Comparison of ENCODE assay signal across 8 cellular contexts in the genomic region with DNA sequence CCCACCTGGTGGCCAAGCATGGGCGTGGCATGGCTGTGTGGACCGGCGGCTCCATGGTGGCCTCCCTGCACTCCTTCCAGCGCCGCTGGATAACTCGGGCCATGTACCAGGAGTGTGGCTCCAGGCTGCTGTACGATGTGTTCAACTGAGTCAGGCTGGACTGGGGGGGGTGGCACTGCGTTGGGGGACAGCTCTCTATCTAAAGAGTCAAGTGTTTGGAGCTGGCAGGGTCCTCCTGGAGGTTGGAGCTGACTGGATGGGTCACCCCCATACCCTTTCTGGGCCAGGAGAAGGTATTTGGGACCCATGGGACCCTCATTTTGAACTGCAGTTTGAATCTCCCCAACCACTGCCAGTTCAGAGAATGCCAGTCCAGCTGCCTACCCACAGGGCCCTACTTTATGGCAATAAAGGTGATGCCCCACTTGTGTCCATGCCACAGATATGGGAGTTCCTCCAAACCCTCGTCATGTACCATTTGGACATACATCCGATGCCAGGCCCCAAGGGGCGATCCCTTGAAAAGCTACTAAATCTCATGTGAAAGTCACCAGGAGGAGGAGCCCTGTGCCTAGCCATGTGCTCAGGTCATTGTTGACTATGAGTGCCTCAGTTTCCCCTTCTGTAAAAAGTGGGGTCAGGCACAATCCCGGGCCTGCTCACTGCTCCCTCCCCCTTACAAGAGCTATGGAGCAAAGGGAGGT. TPM values are rescaled to one million over a fixed set of nuclear protein-coding genes. Genes with fewer than 3 reads are reported as not detected.
A peak's percentile ranks its signal among the peaks of the same experiment; 100 is the strongest.
DNase-seq lines count a peak whose midpoint lies in the region; ATAC-seq, FAIRE-seq and TF ChIP-seq lines count a peak whose summit lies in the region.

No MANE protein-coding gene starts in this region.

- FAIRE-seq in small intestine (lab: Jason Lieb, UNC) = no peak

- peaks cover 3% of the 10 kb centered on the region for H3K79me2 ChIP-seq in osteoblast (ENCODE audit: insufficient read depth, low read length)

- WGBS in small intestine, 3 donors = 29 to 43% (median 31%) methylated on average over 12 of the region's 12 CpGs

- H3K4me2 ChIP-seq in osteoblast (ENCODE audit: insufficient read depth, low read length) = peak overlapping the region; percentile 93

- H3K4me1 ChIP-seq in osteoblast (ENCODE audit: insufficient read depth, low read length) = peaks cover 27% of the 10 kb centered on the region
- H3K4me1 ChIP-seq in small intestine (ENCODE audit: control insufficient read depth in 2 of 2, insufficient read depth in 1 of 2, low read depth in 1 of 2, low read length in 1 of 2) = no peaks in the 10 kb centered on the region

- H3K36me3 ChIP-seq in osteoblast (ENCODE audit: insufficient read depth, low read length) (peaks cover 20% of the 10 kb centered on the region), small intestine (ENCODE audit: control insufficient read depth in 2 of 2, insufficient read depth in 2 of 2, low read length in 2 of 2) (peaks cover 0 to 5% of the 10 kb centered on the region in 2 donors)

- no peaks in the 10 kb centered on the region for H3K9me3 Mint-ChIP-seq in type B pancreatic cell

- H3K4me3 Mint-ChIP-seq in type B pancreatic cell = peak overlapping the region; percentile 58

- peak; percentile 86 for DNase-seq in activated CD4-positive, alpha-beta T cell treated with anti-CD3 and anti-CD28 coated beads for 48 hours
- DNase-seq in osteoblast (ENCODE audit: insufficient read length, low spot score, missing footprints) (peak; percentile 76), type B pancreatic cell (ENCODE audit: extremely low spot score, unreplicated experiment) (peak; percentile 91), small intestine (no peak), NCI-H1092 treated with DMSO at 0.1 percent for 48 hours (lab: John Stamatoyannopoulos, UW) (no peak)

- H3K27ac ChIP-seq in osteoblast (ENCODE audit: low read depth, low read length) (no peak overlapping the region), small intestine (ENCODE audit: low read depth in 1 of 2, low read length in 1 of 2) (peak overlapping the region in 1 of 2 donors; percentile 3)

- H3K27ac Mint-ChIP-seq in type B pancreatic cell = no peak overlapping the region

- peak; percentile 71 for TF ChIP-seq CTCF in osteoblast (IDR thresholded peaks at IDR 0.05; ENCODE audit: extremely low read depth, low read depth, low read length)
- TF ChIP-seq CTCF in type B pancreatic cell (conservative IDR thresholded peaks at IDR 0.05) = peak; percentile 94

- H3K4me3 ChIP-seq in osteoblast (ENCODE audit: insufficient read depth, low read length) (peak overlapping the region; percentile 75), small intestine (ENCODE audit: low read depth in 1 of 2, low read length in 2 of 2) (peak overlapping the region in 1 of 2 donors; percentile 52)

- peaks cover 9% of the 10 kb centered on the region for H4K20me1 ChIP-seq in osteoblast (ENCODE audit: insufficient read depth, low read length)

- H3K9me3 ChIP-seq in osteoblast (ENCODE audit: low read depth, low read length) (no peaks in the 10 kb centered on the region), small intestine (ENCODE audit: control insufficient read depth, low read depth) (no peaks in the 10 kb centered on the region)

- H2AFZ ChIP-seq in osteoblast (ENCODE audit: low read length) = no peak overlapping the region

- ATAC-seq in GM18498 (IDR thresholded peaks at IDR 0.05; ENCODE audit: unreplicated experiment) (peak; percentile 39), HG03159 (IDR thresholded peaks at IDR 0.05; ENCODE audit: unreplicated experiment) (peak; percentile 44), esophagus mucosa (peak; percentile 67)

- H3K27me3 ChIP-seq in osteoblast (ENCODE audit: insufficient read depth, low read length) = no peaks in the 10 kb centered on the region
- H3K27me3 ChIP-seq in small intestine (ENCODE audit: control insufficient read depth in 2 of 2, insufficient read depth in 2 of 2, low read length in 2 of 2) = no peaks in the 10 kb centered on the region

- peaks cover 43% of the 10 kb centered on the region for H3K4me1 Mint-ChIP-seq in type B pancreatic cell (ENCODE audit: unreplicated experiment)

- H3K36me3 Mint-ChIP-seq in type B pancreatic cell = peaks cover 16% of the 10 kb centered on the region

- H3K27me3 Mint-ChIP-seq in type B pancreatic cell = no peaks in the 10 kb centered on the region

RNA-seq across cellular contexts. Expression of gene ACTL10, which starts 1.5 kb away (rescaled TPM):
- total RNA-seq in esophagus mucosa = 2.0 TPM
- 1.8 and 2.2 TPM in 2 replicates for total RNA-seq in osteoblast
- 1.7 and 2.6 TPM in 2 replicates for total RNA-seq in type B pancreatic cell (ENCODE audit: low replicate concordance)
- polyA plus RNA-seq in small intestine = 1 to 10 TPM in 2 of 3 donors, under 1 TPM in 1; 0.89 to 5.4 (median 1.6) TPM

RNA-seq across cellular contexts. Expression of gene NECAB3, which starts 6.0 kb away (rescaled TPM):
- 8.0 TPM for total RNA-seq in esophagus mucosa
- 14.7 and 27.1 TPM in 2 replicates for total RNA-seq in osteoblast
- 67.4 and 68.2 TPM in 2 replicates for total RNA-seq in type B pancreatic cell (ENCODE audit: low replicate concordance)
- 10 to 100 TPM; 30.6 to 54.8 (median 53.8) TPM for polyA plus RNA-seq in small intestine

RNA-seq across cellular contexts. Expression of gene C20orf144, which starts 6.1 kb away (rescaled TPM):
- total RNA-seq in esophagus mucosa (not detected), osteoblast (under 0.01 TPM in 2 replicates), type B pancreatic cell (ENCODE audit: low replicate concordance) (0.29 and 0.82 TPM in 2 replicates)
- under 1 TPM in 1 of 3 donors, not detected in 2; 0.07 TPM for polyA plus RNA-seq in small intestine

RNA-seq across cellular contexts. Expression of gene E2F1, which starts 17.9 kb away (rescaled TPM):
- total RNA-seq in esophagus mucosa (3.7 TPM), osteoblast (1.4 and 2.4 TPM in 2 replicates), type B pancreatic cell (ENCODE audit: low replicate concordance) (20.7 and 32.8 TPM in 2 replicates)
- polyA plus RNA-seq in small intestine = 10 to 100 TPM in 1 of 3 donors, 1 to 10 TPM in 2; 2.2 to 10.9 (median 2.5) TPM

RNA-seq across cellular contexts. Expression of gene PXMP4, which starts 51.9 kb away (rescaled TPM):
- 9.6 TPM for total RNA-seq in esophagus mucosa
- total RNA-seq in osteoblast = 5.1 and 6.5 TPM in 2 replicates
- 10.3 and 12.2 TPM in 2 replicates for total RNA-seq in type B pancreatic cell (ENCODE audit: low replicate concordance)
- 1 to 10 TPM; 5.4 to 8.7 (median 7.2) TPM for polyA plus RNA-seq in small intestine

Comparison
In these comparisons a context has a peak if more than half of its experiments do, and no peak if none do; other contexts are left out.
1. DNase-seq: peak in activated CD4-positive, alpha-beta T cell treated with anti-CD3 and anti-CD28 coated beads for 48 hours (single experiment), osteoblast (single experiment) and type B pancreatic cell (single experiment); none in small intestine (single experiment) and NCI-H1092 treated with DMSO at 0.1 percent for 48 hours (single experiment).
2. Peak in every context shown above with its lines, with median percentiles within 50 percentile points of each other: ATAC-seq.